In the genomic region with DNA sequence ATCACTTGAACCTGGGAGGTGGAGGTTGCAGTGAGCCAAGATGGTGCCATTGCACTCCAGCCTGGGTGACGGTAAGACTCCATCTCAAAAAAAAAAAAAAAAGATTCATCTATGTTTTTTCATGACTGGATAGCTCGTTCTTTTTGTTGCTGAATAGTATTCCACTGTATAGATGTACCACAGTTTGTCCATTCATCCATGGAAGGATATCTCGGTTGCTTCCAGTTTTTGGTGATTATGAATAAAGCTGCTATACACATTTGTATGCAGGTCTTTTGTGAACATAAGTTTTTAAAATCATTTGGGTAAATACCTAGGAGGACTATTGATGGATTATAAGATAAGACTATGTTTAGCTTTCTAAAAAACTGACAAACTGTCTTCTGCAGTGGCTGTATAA, we compare ENCODE assay signal across 38 cellular contexts.
"Had no signal": no experiment of that assay in that cellular context is flagged by ENCODE, and none has a peak within 500 bp of the region (broad histone marks: within the 10 kb centered on the region; RNA-seq: fewer than 3 reads in every experiment).

No MANE protein-coding gene starts in this region.

- H3K9me3 ChIP-seq: adrenal gland, body of pancreas had no signal

- H3K27ac Mint-ChIP-seq: activated naive CD4-positive, alpha-beta T cell treated with anti-CD3 and anti-CD28 coated beads for 36 hours; activated naive CD4-positive, alpha-beta T cell treated with anti-CD3 and anti-CD28 coated beads, Interleukin-2, amount 10 ng/mL, durations not matched to agents 7 days and 5 days; activated naive CD4-positive, alpha-beta T cell treated with anti-CD3 and anti-CD28 coated beads, Interleukin-2, amount 50 U/mL, for 24 hours; activated naive CD4-positive, alpha-beta T cell treated with anti-CD3 and anti-CD28 coated beads, Interleukin-2, amount 50 U/mL, for 72 hours; activated naive CD8-positive, alpha-beta T cell; activated naive CD8-positive, alpha-beta T cell treated with anti-CD3 and anti-CD28 coated beads for 36 hours; activated naive CD8-positive, alpha-beta T cell treated with anti-CD3 and anti-CD28 coated beads, Interleukin-2, amount 10 ng/mL, durations not matched to agents 7 days and 5 days; activated naive CD8-positive, alpha-beta T cell treated with anti-CD3 and anti-CD28 coated beads, Interleukin-2, amount 50 U/mL, for 24 hours; activated T-cell treated with anti-CD3 and anti-CD28 coated beads, Interleukin-2, amount 50 U/mL, for 24 hours; activated T-cell treated with anti-CD3 and anti-CD28 coated beads, Interleukin-2, amount 50 U/mL, for 72 hours; activated T-helper 1 cell treated with anti-CD3 and anti-CD28 coated beads, Interleukin-12 subunit alpha, Interleukin-12 subunit beta, Interleukin-2, Interleukin-4 antibody, amounts not matched to agents 30 ng/mL and 10 ng/mL and 1 ng/mL, durations not matched to agents 14 hours and 24 hours and 36 hours; activated T-helper 17 cell treated with anti-CD3 and anti-CD28 coated beads, Interleukin-2, amount 50 U/mL, for 72 hours; activated T-helper 2 cell treated with anti-CD3 and anti-CD28 coated beads, Interferon-gamma antibody, Interleukin-2, Interleukin-4, amounts not matched to agents 10 μg/mL and 5 μg/mL and 100 μg/mL, durations not matched to agents 14 hours and 24 hours and 36 hours; brain had no signal

- ATAC-seq: activated naive CD4-positive, alpha-beta T cell treated with anti-CD3 and anti-CD28 coated beads, Interleukin-2, amount 50 U/mL, for 72 hours; activated naive CD8-positive, alpha-beta T cell treated with anti-CD3 and anti-CD28 coated beads, Interleukin-2, amount 50 U/mL, for 24 hours; activated T-cell treated with anti-CD3 and anti-CD28 coated beads, Interleukin-2, amount 50 U/mL, for 4 hours; activated T-cell treated with anti-CD3 and anti-CD28 coated beads, Interleukin-2, amount 50 U/mL, for 72 hours; activated T-helper 17 cell treated with anti-CD3 and anti-CD28 coated beads, Interleukin-2, amount 50 U/mL, for 72 hours; body of pancreas had no signal

- H3K27ac ChIP-seq: adrenal gland, ascending aorta, body of pancreas, brain microvascular endothelial cell, breast epithelium, cardiac muscle cell had no signal

- H3K9me3 Mint-ChIP-seq: activated naive CD4-positive, alpha-beta T cell treated with anti-CD3 and anti-CD28 coated beads, Interleukin-2, amount 10 ng/mL, durations not matched to agents 7 days and 5 days; central memory CD8-positive, alpha-beta T cell had no signal

- H3K4me1 Mint-ChIP-seq: activated T-helper 17 cell treated with anti-CD3 and anti-CD28 coated beads, Interleukin-2, amount 50 U/mL, for 72 hours; brain had no signal

- H3K4me3 Mint-ChIP-seq: activated naive CD4-positive, alpha-beta T cell treated with anti-CD3 and anti-CD28 coated beads for 36 hours; activated naive CD4-positive, alpha-beta T cell treated with anti-CD3 and anti-CD28 coated beads, Interleukin-2, amount 10 ng/mL, durations not matched to agents 7 days and 5 days; activated naive CD4-positive, alpha-beta T cell treated with anti-CD3 and anti-CD28 coated beads, Interleukin-2, amount 50 U/mL, for 24 hours; activated naive CD8-positive, alpha-beta T cell; activated naive CD8-positive, alpha-beta T cell treated with anti-CD3 and anti-CD28 coated beads for 36 hours; activated naive CD8-positive, alpha-beta T cell treated with anti-CD3 and anti-CD28 coated beads, Interleukin-2, amount 10 ng/mL, durations not matched to agents 7 days and 5 days; activated naive CD8-positive, alpha-beta T cell treated with anti-CD3 and anti-CD28 coated beads, Interleukin-2, amount 50 U/mL, for 24 hours; activated T-cell treated with anti-CD3 and anti-CD28 coated beads, Interleukin-2, amount 50 U/mL, for 24 hours; activated T-cell treated with anti-CD3 and anti-CD28 coated beads, Interleukin-2, amount 50 U/mL, for 4 hours; activated T-cell treated with anti-CD3 and anti-CD28 coated beads, Interleukin-2, amount 50 U/mL, for 72 hours; activated T-helper 1 cell treated with anti-CD3 and anti-CD28 coated beads, Interleukin-12 subunit alpha, Interleukin-12 subunit beta, Interleukin-2, Interleukin-4 antibody, amounts not matched to agents 30 ng/mL and 10 ng/mL and 1 ng/mL, durations not matched to agents 14 hours and 24 hours and 36 hours; activated T-helper 17 cell treated with anti-CD3 and anti-CD28 coated beads, Interleukin-2, amount 50 U/mL, for 72 hours; brain; central memory CD8-positive, alpha-beta T cell had no signal

- H3K4me3 ChIP-seq: adrenal gland, ascending aorta, body of pancreas, breast epithelium, cardiac muscle cell had no signal

- H3K27me3 ChIP-seq: adrenal gland, ascending aorta, body of pancreas, breast epithelium, cardiac muscle cell had no signal

- H3K36me3 Mint-ChIP-seq: activated naive CD4-positive, alpha-beta T cell treated with anti-CD3 and anti-CD28 coated beads, Interleukin-2, amount 10 ng/mL, durations not matched to agents 7 days and 5 days; brain had no signal

- DNase-seq: activated effector memory CD4-positive, alpha-beta T cell treated with anti-CD3 and anti-CD28 coated beads, Interleukin-2, amount 50 U/mL, for 16 hours; activated effector memory CD4-positive, alpha-beta T cell treated with Interleukin-2 at 50 U/mL for 16 hours; activated gamma-delta T cell; activated gamma-delta T cell treated with Interleukin-2 at 50 U/mL for 16 hours; activated naive CD4-positive, alpha-beta T cell; activated naive CD4-positive, alpha-beta T cell treated with anti-CD3 and anti-CD28 coated beads for 36 hours; activated naive CD4-positive, alpha-beta T cell treated with anti-CD3 and anti-CD28 coated beads, Interleukin-2, amount 10 ng/mL, durations not matched to agents 7 days and 5 days; activated naive CD4-positive, alpha-beta T cell treated with anti-CD3 and anti-CD28 coated beads, Interleukin-2, amount 50 U/mL, for 16 hours; activated naive CD4-positive, alpha-beta T cell treated with Interleukin-2 at 50 U/mL for 16 hours; activated naive CD8-positive, alpha-beta T cell treated with anti-CD3 and anti-CD28 coated beads for 36 hours; activated naive CD8-positive, alpha-beta T cell treated with anti-CD3 and anti-CD28 coated beads, Interleukin-2, amount 10 ng/mL, durations not matched to agents 7 days and 5 days; activated naive CD8-positive, alpha-beta T cell treated with anti-CD3 and anti-CD28 coated beads, Interleukin-2, amount 50 U/mL, for 24 hours; activated T-cell treated with anti-CD3 and anti-CD28 coated beads, Interleukin-2, amount 50 U/mL, for 1 hour; activated T-cell treated with anti-CD3 and anti-CD28 coated beads, Interleukin-2, amount 50 U/mL, for 24 hours; activated T-cell treated with anti-CD3 and anti-CD28 coated beads, Interleukin-2, amount 50 U/mL, for 4 hours; activated T-cell treated with anti-CD3 and anti-CD28 coated beads, Interleukin-2, amount 50 U/mL, for 48 hours; activated T-cell treated with anti-CD3 and anti-CD28 coated beads, Interleukin-2, amount 50 U/mL, for 72 hours; adrenal gland; amniotic stem cell; amygdala; anterior cingulate cortex; aorta; body of pancreas; brain microvascular endothelial cell; caudate nucleus; central memory CD4-positive, alpha-beta T cell; cerebellar nuclear complex had no signal

- H3K4me1 ChIP-seq: adrenal gland, ascending aorta, body of pancreas, breast epithelium had no signal

- H3K36me3 ChIP-seq: adrenal gland, ascending aorta, brain microvascular endothelial cell, breast epithelium, cardiac muscle cell had no signal
